ENCODE assay signal across 24 cellular contexts in genomic region chr12:46378530-46378929, GRCh38. TPM values are rescaled to one million over a fixed set of nuclear protein-coding genes. Genes with fewer than 3 reads are reported as not detected.
DNase-seq lines count a peak whose midpoint lies in the region; ATAC-seq and TF ChIP-seq lines count a peak whose summit lies in the region.
"Had no signal": no experiment of that assay in that cellular context is flagged by ENCODE, and none has a peak within 500 bp of the region (broad histone marks: within the 10 kb centered on the region; RNA-seq: fewer than 3 reads in every experiment).

No MANE protein-coding gene starts in this region.

- no peak overlapping the region for H3K4me3 ChIP-seq in right lobe of liver

- no CpG with 5 or more reads among the region's 1 CpG for WGBS in right lobe of liver (ENCODE audit: insufficient coverage, low coverage, low lambda C conversion rate, missing lambda C conversion rate)

- H3K27ac ChIP-seq in right lobe of liver, result no peak overlapping the region
- H3K27ac ChIP-seq: C4-2B, HL-60 had no signal

- TF ChIP-seq CTCF in HFFc6 (IDR thresholded peaks at IDR 0.05) (no peak), right lobe of liver (IDR thresholded peaks at IDR 0.05) (no peak)

- no peak for DNase-seq in activated T-cell treated with anti-CD3 and anti-CD28 coated beads, Interleukin-2, amount 50 U/mL, for 72 hours
- DNase-seq in activated T-cell treated with anti-CD3 and anti-CD28 coated beads, Interleukin-2, amount 50 U/mL, for 48 hours, result no peak
- DNase-seq in HFFc6 (no peak), right lobe of liver (no peak), iPS-NIHi7 (ENCODE audit: extremely low spot score) (no peak)
- no peak for DNase-seq in stimulated activated effector memory CD8-positive, alpha-beta T cell treated with anti-CD3 and anti-CD28 coated beads, Interleukin-12 subunit alpha, Interleukin-12 subunit beta, amount 100 ng/mL, for 72 hours (ENCODE audit: low spot score in 2 of 2)
- DNase-seq: Calu3; CD8-positive, alpha-beta memory T cell; DMS153; H7; Karpas-422; MV-4-11; NCI-H1105 treated with DMSO at 0.1 percent for 48 hours; NCI-H2081; NCI-H2171; NCI-H345; NCI-H524; NCI-H774; NK-92 treated with Interleukin-12 subunit alpha and Interleukin-12 subunit beta, amount 100 ng/mL, for 24 hours had no signal

- H3K36me3 Mint-ChIP-seq in activated T-cell treated with anti-CD3 and anti-CD28 coated beads, Interleukin-2, amount 50 U/mL, for 72 hours (ENCODE audit: insufficient read depth in 2 of 2), result no peaks in the 10 kb centered on the region
- H3K36me3 Mint-ChIP-seq in HFFc6 (ENCODE audit: low read depth), result peaks cover 19% of the 10 kb centered on the region
- H3K36me3 Mint-ChIP-seq in activated T-helper 17 cell treated with anti-CD3 and anti-CD28 coated beads, Interleukin-2, amount 50 U/mL, for 72 hours (ENCODE audit: low read depth), result no peaks in the 10 kb centered on the region
- peaks cover 11% of the 10 kb centered on the region for H3K36me3 Mint-ChIP-seq in stimulated activated effector memory CD8-positive, alpha-beta T cell treated with anti-CD3 and anti-CD28 coated beads, Interleukin-12 subunit alpha, Interleukin-12 subunit beta, amount 100 ng/mL, for 72 hours
- H3K36me3 Mint-ChIP-seq: IgD-negative memory B cell had no signal

- no peaks in the 10 kb centered on the region for H3K9me3 Mint-ChIP-seq in activated T-cell treated with anti-CD3 and anti-CD28 coated beads, Interleukin-2, amount 50 U/mL, for 72 hours
- H3K9me3 Mint-ChIP-seq in HFFc6, result no peaks in the 10 kb centered on the region
- H3K9me3 Mint-ChIP-seq in activated T-helper 17 cell treated with anti-CD3 and anti-CD28 coated beads, Interleukin-2, amount 50 U/mL, for 72 hours, result no peaks in the 10 kb centered on the region
- H3K9me3 Mint-ChIP-seq in stimulated activated effector memory CD8-positive, alpha-beta T cell treated with anti-CD3 and anti-CD28 coated beads, Interleukin-12 subunit alpha, Interleukin-12 subunit beta, amount 100 ng/mL, for 72 hours, result peaks cover 2% of the 10 kb centered on the region
- H3K9me3 Mint-ChIP-seq: CD8-positive, alpha-beta memory T cell; IgD-negative memory B cell had no signal

- intact Hi-C loops in right lobe of liver (cut with DNase I), result no loop called here

- H3K27me3 Mint-ChIP-seq in activated T-cell treated with anti-CD3 and anti-CD28 coated beads, Interleukin-2, amount 50 U/mL, for 72 hours (ENCODE audit: low read depth), result no peaks in the 10 kb centered on the region
- H3K27me3 Mint-ChIP-seq in HFFc6 (ENCODE audit: insufficient read depth), result no peaks in the 10 kb centered on the region
- H3K27me3 Mint-ChIP-seq in activated T-helper 17 cell treated with anti-CD3 and anti-CD28 coated beads, Interleukin-2, amount 50 U/mL, for 72 hours, result no peaks in the 10 kb centered on the region
- H3K27me3 Mint-ChIP-seq: CD8-positive, alpha-beta memory T cell; IgD-negative memory B cell had no signal

- H3K27ac Mint-ChIP-seq in activated T-cell treated with anti-CD3 and anti-CD28 coated beads, Interleukin-2, amount 50 U/mL, for 72 hours, result no peak overlapping the region
- H3K27ac Mint-ChIP-seq in HFFc6, result peak overlapping the region; percentile 42
- peak overlapping the region; percentile 20 for H3K27ac Mint-ChIP-seq in activated T-helper 17 cell treated with anti-CD3 and anti-CD28 coated beads, Interleukin-2, amount 50 U/mL, for 72 hours
- H3K27ac Mint-ChIP-seq in stimulated activated effector memory CD8-positive, alpha-beta T cell treated with anti-CD3 and anti-CD28 coated beads, Interleukin-12 subunit alpha, Interleukin-12 subunit beta, amount 100 ng/mL, for 72 hours, result no peak overlapping the region
- H3K27ac Mint-ChIP-seq: IgD-negative memory B cell had no signal

- peaks cover 58% of the 10 kb centered on the region for H3K4me1 Mint-ChIP-seq in activated T-cell treated with anti-CD3 and anti-CD28 coated beads, Interleukin-2, amount 50 U/mL, for 72 hours (ENCODE audit: low read depth)
- H3K4me1 Mint-ChIP-seq in HFFc6 (ENCODE audit: low read depth), result peaks cover 72% of the 10 kb centered on the region
- peaks cover 28% of the 10 kb centered on the region for H3K4me1 Mint-ChIP-seq in activated T-helper 17 cell treated with anti-CD3 and anti-CD28 coated beads, Interleukin-2, amount 50 U/mL, for 72 hours
- peaks cover 42% of the 10 kb centered on the region for H3K4me1 Mint-ChIP-seq in stimulated activated effector memory CD8-positive, alpha-beta T cell treated with anti-CD3 and anti-CD28 coated beads, Interleukin-12 subunit alpha, Interleukin-12 subunit beta, amount 100 ng/mL, for 72 hours

- no peaks in the 10 kb centered on the region for H3K9me3 ChIP-seq in right lobe of liver

- no peaks in the 10 kb centered on the region for H3K27me3 ChIP-seq in right lobe of liver

- peak overlapping the region; percentile 24 to 38 for H3K4me3 Mint-ChIP-seq in activated T-cell treated with anti-CD3 and anti-CD28 coated beads, Interleukin-2, amount 50 U/mL, for 72 hours
- no peak overlapping the region for H3K4me3 Mint-ChIP-seq in HFFc6
- H3K4me3 Mint-ChIP-seq in activated T-helper 17 cell treated with anti-CD3 and anti-CD28 coated beads, Interleukin-2, amount 50 U/mL, for 72 hours, result peak overlapping the region; percentile 30
- H3K4me3 Mint-ChIP-seq in stimulated activated effector memory CD8-positive, alpha-beta T cell treated with anti-CD3 and anti-CD28 coated beads, Interleukin-12 subunit alpha, Interleukin-12 subunit beta, amount 100 ng/mL, for 72 hours, result peak overlapping the region; percentile 21

- no peak for TF ChIP-seq POLR2A in right lobe of liver (IDR thresholded peaks at IDR 0.05)

- no peaks in the 10 kb centered on the region for H3K36me3 ChIP-seq in right lobe of liver

- no peak for ATAC-seq in activated T-cell treated with anti-CD3 and anti-CD28 coated beads, Interleukin-2, amount 50 U/mL, for 72 hours (replicated peaks in 1 of 2)
- no peak for ATAC-seq in activated T-helper 17 cell treated with anti-CD3 and anti-CD28 coated beads, Interleukin-2, amount 50 U/mL, for 72 hours (replicated peaks)
- ATAC-seq in stimulated activated effector memory CD8-positive, alpha-beta T cell treated with anti-CD3 and anti-CD28 coated beads, Interleukin-12 subunit alpha, Interleukin-12 subunit beta, amount 100 ng/mL, for 72 hours, result no peak
- no peak for ATAC-seq in right lobe of liver
- ATAC-seq: SK-N-SH treated with all-trans-retinoic acid at 6 μM for 48 hours had no signal

- H3K4me1 ChIP-seq in right lobe of liver, result peaks cover 0 to 41% (median 15%) of the 10 kb centered on the region in 4 donors

RNA-seq across cellular contexts. Expression of gene SLC38A2, which starts 6.0 kb away (rescaled TPM):
- total RNA-seq in activated T-cell treated with anti-CD3 and anti-CD28 coated beads, Interleukin-2, amount 50 U/mL, for 72 hours, result 100 to 1,000 TPM; 481 to 496 TPM
- 1,000 to 10,000 TPM in 2 of 6 experiments, 100 to 1,000 TPM in 4; 787 to 1,148 (median 975) TPM for total RNA-seq in HFFc6 (2021; fragmentation: NEBNext Ultra II Directional; extraction: Animal tissue kit (Norgen Biotek cat#: 25700))
- total RNA-seq in activated T-helper 17 cell treated with anti-CD3 and anti-CD28 coated beads, Interleukin-2, amount 50 U/mL, for 72 hours, result 100 to 1,000 TPM; 203 to 206 TPM
- 100 to 1,000 TPM in 5 of 6 experiments, 10 to 100 TPM in 1; 77.0 to 463 (median 290) TPM for total RNA-seq in right lobe of liver

Comparison
In these comparisons a context has a peak if more than half of its experiments do, and no peak if none do; other contexts are left out.
1. H3K27ac Mint-ChIP-seq: peak in HFFc6 (single experiment) and activated T-helper 17 cell treated with anti-CD3 and anti-CD28 coated beads, Interleukin-2, amount 50 U/mL, for 72 hours (single experiment); none in activated T-cell treated with anti-CD3 and anti-CD28 coated beads, Interleukin-2, amount 50 U/mL, for 72 hours (single experiment) and stimulated activated effector memory CD8-positive, alpha-beta T cell treated with anti-CD3 and anti-CD28 coated beads, Interleukin-12 subunit alpha, Interleukin-12 subunit beta, amount 100 ng/mL, for 72 hours (single experiment).